In the genomic region with DNA sequence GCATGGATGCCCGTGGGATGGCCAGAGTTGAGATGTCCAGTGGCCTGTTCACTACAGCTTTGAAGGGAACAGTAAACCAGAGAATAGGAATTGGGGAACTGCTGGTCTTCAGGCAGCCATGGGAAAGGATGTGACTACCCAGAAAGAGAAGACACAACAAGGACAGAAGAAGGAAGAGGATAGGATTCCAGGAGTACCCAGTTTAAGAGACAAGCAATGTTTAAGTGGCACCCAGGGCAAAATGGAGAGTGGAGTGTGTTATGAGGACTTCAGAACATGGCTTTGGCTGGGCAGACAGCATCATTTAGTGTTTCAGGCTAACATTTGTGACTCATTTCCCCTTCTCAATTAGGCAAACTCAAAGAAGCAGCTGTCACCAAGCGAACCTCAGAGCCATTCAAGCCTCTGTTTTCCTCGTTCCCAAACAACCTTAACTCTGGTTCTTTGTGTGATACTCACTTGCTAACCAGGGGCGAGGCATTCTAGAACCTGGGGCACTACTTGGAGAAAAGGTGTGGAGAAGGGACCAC, we compare ENCODE assay signal across 23 cellular contexts. TPM values are rescaled to one million over a fixed set of nuclear protein-coding genes. Genes with fewer than 3 reads are reported as not detected.
DNase-seq lines count a peak whose midpoint lies in the region; ATAC-seq, FAIRE-seq and TF ChIP-seq lines count a peak whose summit lies in the region.
"Had no signal": no experiment of that assay in that cellular context is flagged by ENCODE, and none has a peak within 500 bp of the region (broad histone marks: within the 10 kb centered on the region; RNA-seq: fewer than 3 reads in every experiment).

No MANE protein-coding gene starts in this region.

- H3K27me3 Mint-ChIP-seq in stimulated activated naive B cell treated with anti-CD40 and anti-IgM and Interleukin-4, amounts not matched to agents 10 μg/mL and 1 μg/mL and 100 μg/mL, for 72 hours, result peaks cover 0 to 5% of the 10 kb centered on the region in 2 donors

- H3K36me3 ChIP-seq in endothelial cell of umbilical vein (ENCODE audit: control insufficient read depth in 2 of 2, extremely low read depth in 1 of 2, insufficient read depth in 2 of 2, low read length in 2 of 2) (no peaks in the 10 kb centered on the region), breast epithelium (no peaks in the 10 kb centered on the region)
- H3K36me3 ChIP-seq: BE2C, brain microvascular endothelial cell, colonic mucosa, Peyer's patch, transverse colon had no signal

- H3K4me1 Mint-ChIP-seq in stimulated activated naive B cell treated with anti-CD40 and anti-IgM and Interleukin-4, amounts not matched to agents 10 μg/mL and 1 μg/mL and 100 μg/mL, for 72 hours, result peaks cover 11 to 15% of the 10 kb centered on the region in 2 donors

- H3K27ac ChIP-seq in endothelial cell of umbilical vein (ENCODE audit: insufficient read depth, low read depth, low read length) (peak overlapping the region; percentile 96), breast epithelium (no peak overlapping the region)
- H3K27ac ChIP-seq: brain microvascular endothelial cell, colonic mucosa, Peyer's patch, transverse colon had no signal

- H3K9me3 Mint-ChIP-seq in stimulated activated naive B cell treated with anti-CD40 and anti-IgM and Interleukin-4, amounts not matched to agents 10 μg/mL and 1 μg/mL and 100 μg/mL, for 72 hours, result peaks cover 3% of the 10 kb centered on the region in 2 donors
- H3K9me3 Mint-ChIP-seq: activated B cell treated with CpG ODN at 0.5 μM for 24 hours had no signal

- H3K4me2 ChIP-seq in endothelial cell of umbilical vein (ENCODE audit: insufficient read depth, low read length), result peak overlapping the region; percentile 26

- no peaks in the 10 kb centered on the region for H3K9me1 ChIP-seq in endothelial cell of umbilical vein (replicated peaks; ENCODE audit: control insufficient read depth, extremely low read depth, insufficient read depth, low read length)

- intact Hi-C loops in endothelial cell of umbilical vein (cut with micrococcal nuclease) (loop anchor here (1.0 to 10.0 kb wide), 4 partner anchors 184 to 1751 kb away; partner anchors contain the start of gene FARSB), breast epithelium (cut with DNase I; ENCODE audit: low total_unique reads) (no loop called here)

- H2AFZ ChIP-seq in endothelial cell of umbilical vein (ENCODE audit: low read depth, low read length), result peak overlapping the region; percentile 23

- DNase-seq in HT1080 (ENCODE audit: low read depth) (peak; percentile 37), NOMO-1 treated with dmso at 0.1 percent for 144 hours (lab: John Stamatoyannopoulos, UW; ENCODE audit: unreplicated experiment) (peak; percentile 45), endothelial cell of umbilical vein (ENCODE audit: low read depth, low spot score) (peak; percentile 77), GM12892 (ENCODE audit: insufficient read length) (no peak), breast epithelium (ENCODE audit: low spot score in 2 of 2) (no peak)
- no peak for DNase-seq in stimulated activated naive B cell treated with anti-CD40 and anti-IgM and Interleukin-4, amounts not matched to agents 10 μg/mL and 1 μg/mL and 100 μg/mL, for 72 hours
- DNase-seq: activated B cell treated with CpG ODN at 0.5 μM for 24 hours; activated CD4-positive, alpha-beta T cell treated with anti-CD3 and anti-CD28 coated beads, Interleukin-2, amount 50 U/mL, for 48 hours; activated effector memory CD4-positive, alpha-beta T cell treated with anti-CD3 and anti-CD28 coated beads, Interleukin-2, amount 50 U/mL, for 16 hours; BE2C; brain microvascular endothelial cell; colonic mucosa; immature natural killer cell; NCI-H1436; NCI-H2227 treated with DMSO at 0.1 percent for 48 hours; NCI-H774; Peyer's patch; small intestine; stimulated activated CD4-positive, alpha-beta T cell treated with anti-CD3 and anti-CD28 coated beads, Interleukin-2, amount 100 ng/mL, for 48 hours; stimulated activated naive CD8-positive, alpha-beta T cell treated with anti-CD3 and anti-CD28 coated beads, Interleukin-15, amount 100 ng/mL, for 72 hours; transverse colon had no signal

- H3K27me3 ChIP-seq in endothelial cell of umbilical vein (ENCODE audit: control insufficient read depth in 2 of 2, insufficient read depth in 2 of 2, low read length in 2 of 2) (no peaks in the 10 kb centered on the region), breast epithelium (no peaks in the 10 kb centered on the region)
- H3K27me3 ChIP-seq: BE2C, brain microvascular endothelial cell, colonic mucosa, Peyer's patch, transverse colon had no signal

- BruUV-seq in endothelial cell of umbilical vein (replicated peaks; lab: Mats Ljungman, UMichigan), result no TSS peak

- H3K9ac ChIP-seq in endothelial cell of umbilical vein (replicated peaks; ENCODE audit: extremely low read depth, insufficient read depth, low read length), result peak overlapping the region; percentile 49

- peaks cover 8% of the 10 kb centered on the region for H3K79me2 ChIP-seq in endothelial cell of umbilical vein (ENCODE audit: control insufficient read depth, insufficient read depth, low read length)

- H3K9me3 ChIP-seq in endothelial cell of umbilical vein (replicated peaks; ENCODE audit: control insufficient read depth, insufficient read depth, low read length) (no peaks in the 10 kb centered on the region), breast epithelium (peaks cover 0 to 9% of the 10 kb centered on the region in 2 donors)
- H3K9me3 ChIP-seq: BE2C, colonic mucosa, Peyer's patch, transverse colon had no signal

- TF ChIP-seq CTCF in endothelial cell of umbilical vein (IDR thresholded peaks at IDR 0.05; ENCODE audit: extremely low read depth in 1 of 2, insufficient read depth in 1 of 2, low read depth in 1 of 2, low read length in 2 of 2) (no peak), breast epithelium (IDR thresholded peaks at IDR 0.05) (no peak)

- H3K4me1 ChIP-seq in endothelial cell of umbilical vein (ENCODE audit: control insufficient read depth, extremely low read depth, insufficient read depth, low read length) (peaks cover 43% of the 10 kb centered on the region), breast epithelium (no peaks in the 10 kb centered on the region)
- H3K4me1 ChIP-seq: colonic mucosa, Peyer's patch, transverse colon had no signal

- peak; percentile 40 to 44 for ATAC-seq in stimulated activated naive B cell treated with anti-CD40 and anti-IgM and Interleukin-4, amounts not matched to agents 10 μg/mL and 1 μg/mL and 100 μg/mL, for 72 hours (replicated peaks)
- no peak for ATAC-seq in HG03457 (IDR thresholded peaks at IDR 0.05; ENCODE audit: unreplicated experiment)
- ATAC-seq: stimulated activated naive CD8-positive, alpha-beta T cell treated with anti-CD3 and anti-CD28 coated beads, Interleukin-15, amount 100 ng/mL, for 72 hours had no signal

- H4K20me1 ChIP-seq in endothelial cell of umbilical vein (replicated peaks; ENCODE audit: control insufficient read depth, extremely low read depth, insufficient read depth, low read length), result no peaks in the 10 kb centered on the region

- TF ChIP-seq POLR2A in endothelial cell of umbilical vein (IDR thresholded peaks at IDR 0.05; ENCODE audit: low read depth, low read length) (no peak), GM12892 (IDR thresholded peaks at IDR 0.05; ENCODE audit: low read depth, low read length) (no peak), breast epithelium (IDR thresholded peaks at IDR 0.05) (no peak)

- POLR2A ChIA-PET in endothelial cell of umbilical vein (lab: Charles Lee), result no interaction called here

- H3K4me3 ChIP-seq in endothelial cell of umbilical vein (replicated peaks in 1 of 3; ENCODE audit: insufficient read depth in 1 of 3, low read depth in 1 of 3, low read length in 3 of 3) (no peak overlapping the region), breast epithelium (no peak overlapping the region)
- H3K4me3 ChIP-seq: colonic mucosa, Peyer's patch, transverse colon had no signal

- CTCF ChIA-PET in endothelial cell of umbilical vein (lab: Charles Lee), result interaction anchor here (0.6 kb wide), 1 partner anchor 8 kb away, joined by 3 read pairs; no protein-coding TSS in a partner anchor

- H3K27ac Mint-ChIP-seq in stimulated activated naive B cell treated with anti-CD40 and anti-IgM and Interleukin-4, amounts not matched to agents 10 μg/mL and 1 μg/mL and 100 μg/mL, for 72 hours, result no peak overlapping the region
- H3K27ac Mint-ChIP-seq: activated B cell treated with CpG ODN at 0.5 μM for 24 hours; immature natural killer cell; stimulated activated naive CD8-positive, alpha-beta T cell treated with anti-CD3 and anti-CD28 coated beads, Interleukin-15, amount 100 ng/mL, for 72 hours had no signal

- H3K4me3 Mint-ChIP-seq in stimulated activated naive B cell treated with anti-CD40 and anti-IgM and Interleukin-4, amounts not matched to agents 10 μg/mL and 1 μg/mL and 100 μg/mL, for 72 hours, result no peak overlapping the region
- H3K4me3 Mint-ChIP-seq: activated B cell treated with CpG ODN at 0.5 μM for 24 hours; immature natural killer cell; stimulated activated naive CD8-positive, alpha-beta T cell treated with anti-CD3 and anti-CD28 coated beads, Interleukin-15, amount 100 ng/mL, for 72 hours had no signal

- peaks cover 0 to 4% of the 10 kb centered on the region in 2 donors for H3K36me3 Mint-ChIP-seq in stimulated activated naive B cell treated with anti-CD40 and anti-IgM and Interleukin-4, amounts not matched to agents 10 μg/mL and 1 μg/mL and 100 μg/mL, for 72 hours
- H3K36me3 Mint-ChIP-seq: immature natural killer cell had no signal

- dilution Hi-C loops in endothelial cell of umbilical vein (cut with MboI; ENCODE audit: extremely low pct_ligation_motif_present, low sequenced_read_pairs), result no loop called here

- peak; percentile 93 for FAIRE-seq in endothelial cell of umbilical vein (lab: Jason Lieb, UNC)
- FAIRE-seq in GM12892 (lab: Jason Lieb, UNC), result no peak
- FAIRE-seq: D721Med, small intestine had no signal

TF ChIP-seq in endothelial cell of umbilical vein, 7 proteins besides CTCF, POLR2A, EP300 and RAD21 (continues in another document):
- TF ChIP-seq POLR2AphosphoS5 (IDR thresholded peaks at IDR 0.05; ENCODE audit: insufficient read depth, low read depth, low read length) (no peak), FOS (IDR thresholded peaks at IDR 0.05; ENCODE audit: borderline replicate concordance, insufficient read depth, low read length) (peak; percentile 61)

RNA-seq across cellular contexts. Expression of gene FAM124B, which starts 4.0 kb away (rescaled TPM):
- not detected in 2 replicates for total RNA-seq in HT1080 (2014; rRNA removed; shearing (Covaris generic))
- polyA plus RNA-seq in HT1080 (2015; cell fraction: cytosol; rRNA removed), result not detected in 2 replicates
- polyA plus RNA-seq in HT1080 (2015; cell fraction: nucleus; rRNA removed), result not detected in 2 replicates
- total RNA-seq in endothelial cell of umbilical vein (81.4 and 82.0 TPM in 2 replicates), breast epithelium (1 to 10 TPM; 2.6 to 7.9 (median 3.5) TPM)
- polyA plus RNA-seq in endothelial cell of umbilical vein, result 91.7 and 119 TPM in 2 replicates
- 92.1 and 97.9 TPM in 2 replicates for polyA plus RNA-seq in endothelial cell of umbilical vein (2011; cell fraction: cytosol; rRNA removed)
- 146 and 167 TPM in 2 replicates for polyA plus RNA-seq in endothelial cell of umbilical vein (2011; cell fraction: nucleus; rRNA removed)
- polyA plus RNA-seq in endothelial cell of umbilical vein (2012), result 72.5 and 82.2 TPM in 2 replicates
- 291 and 351 TPM in 2 replicates for polyA minus RNA-seq in endothelial cell of umbilical vein
- not detected for polyA minus RNA-seq in endothelial cell of umbilical vein (2011; cell fraction: cytosol; rRNA and poly(A)+ RNA removed)
- 376 and 437 TPM in 2 replicates for polyA minus RNA-seq in endothelial cell of umbilical vein (2011; cell fraction: nucleus; rRNA and poly(A)+ RNA removed)
- polyA plus RNA-seq in GM12892 (2012; ENCODE audit: missing spikeins), result not detected
- total RNA-seq: activated B cell treated with CpG ODN at 0.5 μM for 24 hours had no signal

Comparison
In these comparisons a context has a peak if more than half of its experiments do, and no peak if none do; other contexts are left out.
1. DNase-seq: peak in HT1080 (single experiment), NOMO-1 treated with dmso at 0.1 percent for 144 hours (single experiment) and endothelial cell of umbilical vein (single experiment); none in stimulated activated naive B cell treated with anti-CD40 and anti-IgM and Interleukin-4, amounts not matched to agents 10 μg/mL and 1 μg/mL and 100 μg/mL, for 72 hours (single experiment), GM12892 (single experiment) and breast epithelium (0 of 2).